In genomic region chr1:63359561-63359960, GRCh38 we compare ENCODE assay signal across 9 cellular contexts. TPM values are rescaled to one million over a fixed set of nuclear protein-coding genes. Genes with fewer than 3 reads are reported as not detected.
"Had no signal": no experiment of that assay in that cellular context is flagged by ENCODE, and none has a peak within 500 bp of the region (broad histone marks: within the 10 kb centered on the region; RNA-seq: fewer than 3 reads in every experiment).

No MANE protein-coding gene starts in this region.

- FAIRE-seq: G401.6, GM12878, GM12891, GM12892, GM18507, GM19239 had no signal

- ATAC-seq: GM12878 had no signal

- H3K4me3 ChIP-seq: GM12878 had no signal

- DNase-seq: GDM1, GF-D8 had no signal

RNA-seq across cellular contexts. Expression of gene FOXD3, which starts 37.2 kb away (rescaled TPM):
- total RNA-seq: G401, GM12878 had no signal
- polyA plus RNA-seq: GM12878 had no signal
